In the genomic region with DNA sequence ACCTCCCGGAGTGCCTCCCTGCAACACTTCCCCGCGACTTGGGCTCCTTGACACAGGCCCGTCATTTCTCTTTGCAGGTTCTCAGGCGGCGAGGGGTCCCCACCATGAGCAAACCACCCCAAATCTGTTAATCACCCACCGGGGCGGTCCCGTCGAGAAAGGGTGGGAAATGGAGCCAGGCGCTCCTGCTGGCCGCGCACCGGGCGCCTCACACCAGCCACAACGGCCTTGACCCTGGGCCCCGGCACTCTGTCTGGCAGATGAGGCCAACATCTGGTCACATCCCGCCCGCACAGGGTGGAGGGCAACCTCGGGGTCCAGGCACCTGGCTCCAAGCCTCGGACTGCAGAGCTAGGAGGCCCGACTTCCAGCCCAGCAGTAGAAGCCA, we compare ENCODE assay signal across 1 cellular context.
TF ChIP-seq lines count a peak whose summit lies in the region.

No MANE protein-coding gene starts in this region.

TF ChIP-seq in GM12878, 131 proteins besides CTCF, POLR2A, EP300 and RAD21:
- TF ChIP-seq DPF2 (IDR thresholded peaks at IDR 0.05): 0 out of 2 replicates have a peak, but pooled peaks have one; percentile 10
- no peak for TF ChIP-seq TCF12 (IDR thresholded peaks at IDR 0.05; ENCODE audit: low read depth, low read length)
